ENCODE assay signal across 16 cellular contexts in the genomic region with DNA sequence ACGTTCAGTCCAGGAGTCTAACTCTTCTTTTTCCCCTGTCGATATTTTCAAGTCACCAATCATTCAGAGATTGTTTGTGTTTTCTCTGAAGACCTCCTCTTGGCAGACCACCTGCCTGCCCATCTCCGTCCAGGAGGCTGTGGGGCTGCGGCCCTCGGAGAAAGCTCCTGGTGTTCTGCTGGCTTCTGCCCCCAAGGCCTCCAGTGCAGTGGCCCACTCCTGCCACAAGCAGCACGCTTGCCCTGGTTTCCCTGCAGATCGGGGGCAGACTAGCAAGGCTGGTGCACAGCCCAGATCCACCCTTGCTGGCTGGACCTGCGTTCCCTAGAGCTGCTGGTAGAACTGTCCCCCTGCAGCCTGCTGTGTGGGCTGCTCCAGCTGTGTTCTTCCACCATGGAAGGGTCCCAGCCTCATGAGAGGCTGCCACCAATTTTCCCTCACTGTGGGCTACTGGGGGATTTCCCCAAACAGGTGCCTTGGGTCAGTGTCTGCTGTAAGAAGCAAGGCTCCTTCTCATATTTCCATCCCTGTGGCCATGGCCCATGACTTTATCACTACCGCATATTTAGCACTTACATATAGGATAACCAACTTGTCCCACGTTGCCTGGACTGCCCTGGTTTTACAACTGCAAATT. TPM values are rescaled to one million over a fixed set of nuclear protein-coding genes. Genes with fewer than 3 reads are reported as not detected.
DNase-seq lines count a peak whose midpoint lies in the region; ATAC-seq and TF ChIP-seq lines count a peak whose summit lies in the region.
"Had no signal": no experiment of that assay in that cellular context is flagged by ENCODE, and none has a peak within 500 bp of the region (broad histone marks: within the 10 kb centered on the region; RNA-seq: fewer than 3 reads in every experiment).

No MANE protein-coding gene starts in this region.

- no peak overlapping the region for H3K9ac ChIP-seq in stomach smooth muscle (ENCODE audit: low read length in 2 of 2)
- H3K9ac ChIP-seq: GM23248 had no signal

- intact Hi-C loops in esophagus muscularis mucosa (cut with DNase I) = no loop called here

- TF ChIP-seq CTCF in esophagus muscularis mucosa (IDR thresholded peaks at IDR 0.05) = no peak
- TF ChIP-seq CTCF in osteoblast (IDR thresholded peaks at IDR 0.05; ENCODE audit: extremely low read depth, low read depth, low read length) = no peak

- H2AFZ ChIP-seq in osteoblast (ENCODE audit: low read length) = no peak overlapping the region
- H2AFZ ChIP-seq: GM23248 had no signal

- H3K79me2 ChIP-seq in osteoblast (ENCODE audit: insufficient read depth, low read length) = no peaks in the 10 kb centered on the region

- H3K27ac ChIP-seq in angular gyrus (ENCODE audit: low read depth, low read length) (peak overlapping the region; percentile 25), esophagus muscularis mucosa (replicated peaks in 1 of 4) (no peak overlapping the region), osteoblast (ENCODE audit: low read depth, low read length) (no peak overlapping the region), stomach smooth muscle (ENCODE audit: low read length) (peak overlapping the region; percentile 92)
- H3K27ac ChIP-seq: GM23248 had no signal

- TF ChIP-seq POLR2A in esophagus muscularis mucosa (IDR thresholded peaks at IDR 0.05; ENCODE audit: low read depth) = no peak

- DNase-seq in esophagus muscularis mucosa (ENCODE audit: extremely low spot score) (peak; percentile 60), osteoblast (ENCODE audit: insufficient read length, low spot score, missing footprints) (peak; percentile 8), T1000 (lab: John Stamatoyannopoulos, UW) (no peak)
- DNase-seq in activated naive CD4-positive, alpha-beta T cell treated with anti-CD3 and anti-CD28 coated beads, Interleukin-2, amount 50 U/mL, for 72 hours (ENCODE audit: low spot score in 2 of 2) = no peak
- DNase-seq: C1 segment of cervical spinal cord; Calu3; CD4-positive, alpha-beta T cell; DMS 273 treated with DMSO at 0.1 percent for 48 hours; DMS79; GM23248 had no signal

- H3K4me3 ChIP-seq in esophagus muscularis mucosa = no peak overlapping the region
- no peak overlapping the region for H3K4me3 ChIP-seq in osteoblast (ENCODE audit: insufficient read depth, low read length)
- no peak overlapping the region for H3K4me3 ChIP-seq in stomach smooth muscle (ENCODE audit: low read length in 2 of 2)
- H3K4me3 ChIP-seq: GM12878, GM23248 had no signal

- H3K27ac Mint-ChIP-seq in activated naive CD4-positive, alpha-beta T cell treated with anti-CD3 and anti-CD28 coated beads, Interleukin-2, amount 50 U/mL, for 72 hours = no peak overlapping the region
- H3K27ac Mint-ChIP-seq: B cell; CD4-positive, alpha-beta T cell had no signal

- WGBS in esophagus muscularis mucosa = 91% methylated on average over 6 of the region's 10 CpGs

- H3K36me3 Mint-ChIP-seq in activated naive CD4-positive, alpha-beta T cell treated with anti-CD3 and anti-CD28 coated beads, Interleukin-2, amount 50 U/mL, for 72 hours = no peaks in the 10 kb centered on the region

- no peaks in the 10 kb centered on the region for H4K20me1 ChIP-seq in osteoblast (ENCODE audit: insufficient read depth, low read length)

- H3K9me3 Mint-ChIP-seq in activated naive CD4-positive, alpha-beta T cell treated with anti-CD3 and anti-CD28 coated beads, Interleukin-2, amount 50 U/mL, for 72 hours = peaks cover 0 to 8% of the 10 kb centered on the region in 2 donors
- H3K9me3 Mint-ChIP-seq: CD4-positive, alpha-beta T cell had no signal

- TF ChIP-seq EP300 in esophagus muscularis mucosa (IDR thresholded peaks at IDR 0.05) = no peak

- no peaks in the 10 kb centered on the region for H3K27me3 ChIP-seq in esophagus muscularis mucosa
- H3K27me3 ChIP-seq in osteoblast (ENCODE audit: insufficient read depth, low read length) = no peaks in the 10 kb centered on the region
- H3K27me3 ChIP-seq in stomach smooth muscle (ENCODE audit: control insufficient read depth in 1 of 2, insufficient read depth in 2 of 2, low read length in 2 of 2) = no peaks in the 10 kb centered on the region

- no peak for ATAC-seq in GM21447 (IDR thresholded peaks at IDR 0.05; ENCODE audit: unreplicated experiment)
- no peak for ATAC-seq in activated naive CD4-positive, alpha-beta T cell treated with anti-CD3 and anti-CD28 coated beads, Interleukin-2, amount 50 U/mL, for 72 hours
- ATAC-seq: GM12878 had no signal

- no peaks in the 10 kb centered on the region for H3K9me3 ChIP-seq in esophagus muscularis mucosa
- H3K9me3 ChIP-seq in osteoblast (ENCODE audit: low read depth, low read length) = no peaks in the 10 kb centered on the region
- no peaks in the 10 kb centered on the region for H3K9me3 ChIP-seq in stomach smooth muscle (ENCODE audit: control insufficient read depth in 2 of 2, low read length in 2 of 2)

- H3K4me1 ChIP-seq in esophagus muscularis mucosa = peaks cover 12 to 31% (median 21%) of the 10 kb centered on the region in 4 donors
- H3K4me1 ChIP-seq in osteoblast (ENCODE audit: insufficient read depth, low read length) = peaks cover 20% of the 10 kb centered on the region
- peaks cover 45% of the 10 kb centered on the region for H3K4me1 ChIP-seq in stomach smooth muscle (ENCODE audit: control insufficient read depth, insufficient read depth, low read length)

- H3K36me3 ChIP-seq in esophagus muscularis mucosa (no peaks in the 10 kb centered on the region), osteoblast (ENCODE audit: insufficient read depth, low read length) (no peaks in the 10 kb centered on the region), stomach smooth muscle (ENCODE audit: control insufficient read depth in 2 of 2, insufficient read depth in 2 of 2, low read length in 2 of 2) (no peaks in the 10 kb centered on the region)

- no peak overlapping the region for H3K4me2 ChIP-seq in osteoblast (ENCODE audit: insufficient read depth, low read length)

RNA-seq across cellular contexts. Expression of gene SERP2, which starts 43.6 kb away (rescaled TPM):
- total RNA-seq in esophagus muscularis mucosa (1 to 10 TPM; 5.8 to 9.5 (median 7.4) TPM), osteoblast (5.8 and 6.5 TPM in 2 replicates)
- total RNA-seq in activated naive CD4-positive, alpha-beta T cell treated with anti-CD3 and anti-CD28 coated beads, Interleukin-2, amount 50 U/mL, for 72 hours = 1 to 10 TPM in 1 of 2 donors, under 1 TPM in 1; 0.43 to 2.2 TPM
- total RNA-seq: B cell; Calu3; CD4-positive, alpha-beta T cell; G401; GM12878 had no signal

Comparison
In these comparisons a context has a peak if more than half of its experiments do, and no peak if none do; other contexts are left out.
1. H3K27ac ChIP-seq: peak in angular gyrus (single experiment) and stomach smooth muscle (single experiment); none in esophagus muscularis mucosa (0 of 4) and osteoblast (single experiment).
2. DNase-seq: peak in esophagus muscularis mucosa (single experiment) and osteoblast (single experiment); none in activated naive CD4-positive, alpha-beta T cell treated with anti-CD3 and anti-CD28 coated beads, Interleukin-2, amount 50 U/mL, for 72 hours (0 of 2) and T1000 (single experiment).